ENCODE assay signal across 1 cellular context in the genomic region with DNA sequence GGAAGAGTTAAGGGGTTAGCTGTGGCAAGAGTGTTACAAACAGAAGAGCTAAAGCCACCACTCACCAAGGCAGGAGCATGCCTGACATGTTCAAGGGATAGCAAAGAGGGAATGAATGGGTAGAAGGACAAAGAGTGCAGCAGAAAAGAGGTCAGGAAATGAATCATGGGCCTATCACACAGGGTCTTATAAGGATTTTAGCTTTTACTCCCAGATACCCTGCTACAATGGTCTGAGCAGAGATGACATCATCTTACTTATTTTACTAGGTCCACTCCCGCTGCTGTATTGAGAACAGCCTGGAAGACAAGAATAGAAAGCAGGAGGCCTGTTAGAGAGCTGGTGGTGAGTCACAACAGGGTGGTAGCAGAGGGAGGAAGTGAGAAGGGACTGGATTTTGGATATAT.
TF ChIP-seq lines count a peak whose summit lies in the region.

No MANE protein-coding gene starts in this region.

TF ChIP-seq in SK-N-SH, 30 proteins besides CTCF, POLR2A, EP300 and RAD21 (continued from another document):
- TF ChIP-seq, protein P1, sequence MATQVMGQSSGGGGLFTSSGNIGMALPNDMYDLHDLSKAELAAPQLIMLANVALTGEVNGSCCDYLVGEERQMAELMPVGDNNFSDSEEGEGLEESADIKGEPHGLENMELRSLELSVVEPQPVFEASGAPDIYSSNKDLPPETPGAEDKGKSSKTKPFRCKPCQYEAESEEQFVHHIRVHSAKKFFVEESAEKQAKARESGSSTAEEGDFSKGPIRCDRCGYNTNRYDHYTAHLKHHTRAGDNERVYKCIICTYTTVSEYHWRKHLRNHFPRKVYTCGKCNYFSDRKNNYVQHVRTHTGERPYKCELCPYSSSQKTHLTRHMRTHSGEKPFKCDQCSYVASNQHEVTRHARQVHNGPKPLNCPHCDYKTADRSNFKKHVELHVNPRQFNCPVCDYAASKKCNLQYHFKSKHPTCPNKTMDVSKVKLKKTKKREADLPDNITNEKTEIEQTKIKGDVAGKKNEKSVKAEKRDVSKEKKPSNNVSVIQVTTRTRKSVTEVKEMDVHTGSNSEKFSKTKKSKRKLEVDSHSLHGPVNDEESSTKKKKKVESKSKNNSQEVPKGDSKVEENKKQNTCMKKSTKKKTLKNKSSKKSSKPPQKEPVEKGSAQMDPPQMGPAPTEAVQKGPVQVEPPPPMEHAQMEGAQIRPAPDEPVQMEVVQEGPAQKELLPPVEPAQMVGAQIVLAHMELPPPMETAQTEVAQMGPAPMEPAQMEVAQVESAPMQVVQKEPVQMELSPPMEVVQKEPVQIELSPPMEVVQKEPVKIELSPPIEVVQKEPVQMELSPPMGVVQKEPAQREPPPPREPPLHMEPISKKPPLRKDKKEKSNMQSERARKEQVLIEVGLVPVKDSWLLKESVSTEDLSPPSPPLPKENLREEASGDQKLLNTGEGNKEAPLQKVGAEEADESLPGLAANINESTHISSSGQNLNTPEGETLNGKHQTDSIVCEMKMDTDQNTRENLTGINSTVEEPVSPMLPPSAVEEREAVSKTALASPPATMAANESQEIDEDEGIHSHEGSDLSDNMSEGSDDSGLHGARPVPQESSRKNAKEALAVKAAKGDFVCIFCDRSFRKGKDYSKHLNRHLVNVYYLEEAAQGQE (IDR thresholded peaks at IDR 0.05; ENCODE audit: low read depth, low read length) = no peak
- TF ChIP-seq NFIC (IDR thresholded peaks at IDR 0.05; ENCODE audit: borderline replicate concordance) (no peak), MXI1 (IDR thresholded peaks at IDR 0.05; ENCODE audit: low read depth, low read length) (no peak), JUND (IDR thresholded peaks at IDR 0.05) (peak; percentile 89), POLR2AphosphoS5 (IDR thresholded peaks at IDR 0.05; ENCODE audit: low read depth, low read length) (no peak; the same call in 1 of the 2 replicates), GABPA (IDR thresholded peaks at IDR 0.05; ENCODE audit: low read depth) (no peak), FOXJ3 (CRISPR knock-in tag; IDR thresholded peaks at IDR 0.05) (no peak)
- TF ChIP-seq, protein P2, sequence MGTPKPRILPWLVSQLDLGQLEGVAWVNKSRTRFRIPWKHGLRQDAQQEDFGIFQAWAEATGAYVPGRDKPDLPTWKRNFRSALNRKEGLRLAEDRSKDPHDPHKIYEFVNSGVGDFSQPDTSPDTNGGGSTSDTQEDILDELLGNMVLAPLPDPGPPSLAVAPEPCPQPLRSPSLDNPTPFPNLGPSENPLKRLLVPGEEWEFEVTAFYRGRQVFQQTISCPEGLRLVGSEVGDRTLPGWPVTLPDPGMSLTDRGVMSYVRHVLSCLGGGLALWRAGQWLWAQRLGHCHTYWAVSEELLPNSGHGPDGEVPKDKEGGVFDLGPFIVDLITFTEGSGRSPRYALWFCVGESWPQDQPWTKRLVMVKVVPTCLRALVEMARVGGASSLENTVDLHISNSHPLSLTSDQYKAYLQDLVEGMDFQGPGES (IDR thresholded peaks at IDR 0.05; ENCODE audit: low read depth, low read length) = no peak
